18 cellular contexts compared by ENCODE assay signal in genomic region chr10:98141484-98142073, GRCh38. TPM values are rescaled to one million over a fixed set of nuclear protein-coding genes. Genes with fewer than 3 reads are reported as not detected.
DNase-seq lines count a peak whose midpoint lies in the region; ATAC-seq, FAIRE-seq and TF ChIP-seq lines count a peak whose summit lies in the region.
"Had no signal": no experiment of that assay in that cellular context is flagged by ENCODE, and none has a peak within 500 bp of the region (broad histone marks: within the 10 kb centered on the region; RNA-seq: fewer than 3 reads in every experiment).

No MANE protein-coding gene starts in this region.

- no peak for DNase-seq in activated CD4-positive, CD25-positive, alpha-beta regulatory T cell (lab: John Stamatoyannopoulos, UW)
- peak in 1 of 3 donors; percentile 13 for DNase-seq in CD4-positive, CD25-positive, alpha-beta regulatory T cell
- DNase-seq in NCI-H69 (lab: John Stamatoyannopoulos, UW) (peak; percentile 1), GM12878 (ENCODE audit: low read depth, low spot score) (no peak), hepatic stellate cell (ENCODE audit: low spot score) (no peak)
- DNase-seq: 8988T, foreskin keratinocyte, kidney glomerular epithelial cell, NCI-H1930, NCI-H446 treated with DMSO at 0.1 percent for 48 hours had no signal

- peak overlapping the region; percentile 29 for H3K4me3 ChIP-seq in CD4-positive, CD25-positive, alpha-beta regulatory T cell (ENCODE audit: low read depth, low read length)
- H3K4me3 ChIP-seq in GM12878, result no peak overlapping the region
- H3K4me3 ChIP-seq: thyroid gland had no signal

- H3K9ac ChIP-seq in GM12878 (ENCODE audit: control insufficient read depth, insufficient read depth, low read length), result no peak overlapping the region

- peak overlapping the region in 2 of 3 donors; percentile 44 to 85 for H3K27ac Mint-ChIP-seq in CD4-positive, CD25-positive, alpha-beta regulatory T cell

- peaks cover 0 to 4% (median 2%) of the 10 kb centered on the region in 7 donors for H3K9me3 Mint-ChIP-seq in CD4-positive, CD25-positive, alpha-beta regulatory T cell

- peaks cover 36 to 82% (median 63%) of the 10 kb centered on the region in 4 donors for H3K4me1 Mint-ChIP-seq in CD4-positive, CD25-positive, alpha-beta regulatory T cell

- peak overlapping the region; percentile 14 to 86 (median 56) for H3K4me3 Mint-ChIP-seq in CD4-positive, CD25-positive, alpha-beta regulatory T cell

- no peaks in the 10 kb centered on the region for H3K27me3 Mint-ChIP-seq in CD4-positive, CD25-positive, alpha-beta regulatory T cell

- peaks cover 37% of the 10 kb centered on the region for H3K4me1 ChIP-seq in CD4-positive, CD25-positive, alpha-beta regulatory T cell (ENCODE audit: control insufficient read depth, insufficient read depth, low read length, poor library complexity, severe bottlenecking)
- peaks cover 19% of the 10 kb centered on the region; the same call in 1 of the 2 replicates for H3K4me1 ChIP-seq in GM12878 (ENCODE audit: control insufficient read depth, insufficient read depth, low read length)
- H3K4me1 ChIP-seq: foreskin keratinocyte had no signal

- no peak for TF ChIP-seq RAD21 in GM12878 (IDR thresholded peaks at IDR 0.05; ENCODE audit: insufficient read depth, low read depth, low read length)

- no peak for TF ChIP-seq POLR2A in GM12878 (IDR thresholded peaks at IDR 0.05; ENCODE audit: low read depth, low read length)

- intact Hi-C loops in GM12878 (cut with micrococcal nuclease; ENCODE audit: unreplicated experiment), result no loop called here

- H3K27me3 ChIP-seq in CD4-positive, CD25-positive, alpha-beta regulatory T cell (ENCODE audit: control insufficient read depth, insufficient read depth, low read length), result no peaks in the 10 kb centered on the region
- no peaks in the 10 kb centered on the region for H3K27me3 ChIP-seq in GM12878 (replicated peaks in 1 of 2; ENCODE audit: control insufficient read depth in 2 of 2, insufficient read depth in 2 of 2, low read length in 1 of 2)
- H3K27me3 ChIP-seq: foreskin keratinocyte, thyroid gland had no signal

- POLR2A ChIA-PET in GM12878 (lab: Charles Lee), result interaction anchor here (0.9 kb wide), 1 partner anchor 9 kb away, joined by 3 read pairs; no protein-coding TSS in a partner anchor

- CTCF ChIA-PET in GM12878 (lab: Yijun Ruan, JAX), result interaction anchor here (0.9 to 2.8 kb wide), 6 partner anchors 7 to 130 kb away, joined by 3 to 11 read pairs (median 5); partner anchors contain the start of gene R3HCC1L

- peaks cover 6% of the 10 kb centered on the region for H4K20me1 ChIP-seq in GM12878 (ENCODE audit: control insufficient read depth, insufficient read depth)

- no peaks in the 10 kb centered on the region for H3K9me3 ChIP-seq in CD4-positive, CD25-positive, alpha-beta regulatory T cell (ENCODE audit: control insufficient read depth in 2 of 2, low read length in 2 of 2)
- H3K9me3 ChIP-seq in GM12878 (replicated peaks; ENCODE audit: control insufficient read depth, insufficient read depth, low read length), result no peaks in the 10 kb centered on the region; the same call in 1 of the 3 replicates
- H3K9me3 ChIP-seq: thyroid gland had no signal

- SMC1A ChIA-PET in GM12878 (lab: Charles Lee; ENCODE audit: uncharacterized antibody, unreplicated experiment), result interaction anchor here (0.5 to 2.5 kb wide), 5 partner anchors 14 to 102 kb away, joined by 3 to 10 read pairs (median 4); no protein-coding TSS in a partner anchor

- no peak overlapping the region for H2AFZ ChIP-seq in GM12878 (ENCODE audit: control insufficient read depth, low read depth, low read length)

- BruUV-seq in GM12878 (replicated peaks; lab: Mats Ljungman, UMichigan), result no TSS peak

- RAD21 ChIA-PET in GM12878 (lab: Charles Lee; ENCODE audit: unreplicated experiment), result interaction anchor here (0.9 to 1.7 kb wide), 5 partner anchors 8 to 262 kb away, joined by 3 to 4 read pairs (median 3); no protein-coding TSS in a partner anchor

- in situ Hi-C loops in GM12878 (cut with MboI), result no loop called here

- H3K79me2 ChIP-seq in GM12878 (ENCODE audit: control insufficient read depth, insufficient read depth, low read length), result peaks cover 49% of the 10 kb centered on the region

- TF ChIP-seq EP300 in GM12878 (IDR thresholded peaks at IDR 0.05; ENCODE audit: borderline replicate concordance in 1 of 2, control insufficient read depth in 1 of 2, low read depth in 2 of 2, low read length in 2 of 2), result no peak

- no peak for TF ChIP-seq CTCF in GM12878 (IDR thresholded peaks at IDR 0.05 in 2 of 3, conservative IDR thresholded peaks at IDR 0.05 in 1 of 3; ENCODE audit: control insufficient read depth in 2 of 3, extremely low read depth in 1 of 3, insufficient read depth in 1 of 3, low read depth in 3 of 3, low read length in 3 of 3)

- H3K4me2 ChIP-seq in GM12878 (ENCODE audit: control insufficient read depth, insufficient read depth), result no peak overlapping the region; the same call in 1 of the 2 replicates

- no peak for FAIRE-seq in GM12878 (lab: Jason Lieb, UNC)
- FAIRE-seq: bronchial epithelial cell, H1 had no signal

- ATAC-seq in activated CD4-positive, CD25-positive, alpha-beta regulatory T cell treated with anti-CD3 and anti-CD28 coated beads, Interleukin-2, amount 50 U/mL, for 24 hours, result peak; percentile 70 to 71
- ATAC-seq in CD4-positive, CD25-positive, alpha-beta regulatory T cell (ENCODE audit: low read depth in 2 of 2), result no peak
- peak; percentile 29 for ATAC-seq in GM12878
- ATAC-seq in HG03442 (IDR thresholded peaks at IDR 0.05; ENCODE audit: unreplicated experiment), result no peak
- ATAC-seq in HG03196 (IDR thresholded peaks at IDR 0.05; ENCODE audit: unreplicated experiment), result no peak
- ATAC-seq: foreskin keratinocyte, Right ventricle myocardium inferior had no signal

- H3K27ac ChIP-seq in CD4-positive, CD25-positive, alpha-beta regulatory T cell (ENCODE audit: insufficient read depth, low read length, poor library complexity, severe bottlenecking), result no peak overlapping the region
- H3K27ac ChIP-seq in GM12878 (ENCODE audit: control insufficient read depth, insufficient read depth), result no peak overlapping the region
- H3K27ac ChIP-seq: foreskin keratinocyte, thyroid gland, VCaP had no signal

- peaks cover 12% of the 10 kb centered on the region for H3K36me3 Mint-ChIP-seq in CD4-positive, CD25-positive, alpha-beta regulatory T cell

- peaks cover 4% of the 10 kb centered on the region for H3K36me3 ChIP-seq in CD4-positive, CD25-positive, alpha-beta regulatory T cell (ENCODE audit: control insufficient read depth, insufficient read depth, low read length)
- no peaks in the 10 kb centered on the region for H3K36me3 ChIP-seq in GM12878 (ENCODE audit: control insufficient read depth in 2 of 2, insufficient read depth in 2 of 2, low read length in 1 of 2)
- H3K36me3 ChIP-seq: thyroid gland had no signal

TF ChIP-seq in GM12878, 131 proteins besides CTCF, POLR2A, EP300 and RAD21 (continues in another document):
- no peak for TF ChIP-seq ELK1 (IDR thresholded peaks at IDR 0.05; ENCODE audit: low read depth, low read length)

RNA-seq across cellular contexts. Expression of gene R3HCC1L, which starts 7.1 kb away (rescaled TPM):
- 29.7 TPM for total RNA-seq in CD4-positive, CD25-positive, alpha-beta regulatory T cell
- 10 to 100 TPM; 10.4 to 17.5 (median 12.6) TPM for polyA plus RNA-seq in CD4-positive, CD25-positive, alpha-beta regulatory T cell
- total RNA-seq in GM12878 (2013; cell fraction: nucleolus; rRNA removed), result 59.1 and 61.5 TPM in 2 replicates
- total RNA-seq in GM12878 (2014; rRNA removed) (12.1 and 15.8 TPM in 2 replicates), GM12878 (2014; rRNA removed; fragmentation: Illumina TruSeq; extraction: Trizol) (19.7 and 20.3 TPM in 2 replicates), GM12878 (2021) (12.9 and 13.7 TPM in 2 replicates)
- 6.5 TPM for polyA plus RNA-seq in GM12878 (2011; ENCODE audit: low read depth)
- polyA plus RNA-seq in GM12878 (2011; rRNA removed) (16.2 and 19.5 TPM in 2 replicates), GM12878 (2014; fragmentation: Illumina TruSeq; extraction: Trizol) (19.4 and 27.7 TPM in 2 replicates), GM12878 (2014; fragmentation: Nextera tagmentation; extraction: Ambion mirVana) (10 to 100 TPM; 11.3 to 14.7 TPM), GM12878 (2014; rRNA removed) (12.4 and 13.8 TPM in 2 replicates), GM12878 (2016; fragmentation: Nextera tagmentation; extraction: Ambion mirVana) (10 to 100 TPM; 16.0 to 19.9 TPM)
- 9.3 and 9.4 TPM in 2 replicates for polyA plus RNA-seq in GM12878 (2011; cell fraction: cytosol; rRNA removed)
- polyA plus RNA-seq in GM12878 (2011; cell fraction: nucleus; rRNA removed), result 12.7 and 14.3 TPM in 2 replicates
- 9.5 and 12.9 TPM in 2 replicates for polyA plus RNA-seq in GM12878 (2012)
- polyA minus RNA-seq in GM12878 (2011; rRNA and poly(A)+ RNA removed), result 20.3 and 30.3 TPM in 2 replicates
- 5.5 and 8.2 TPM in 2 replicates for polyA minus RNA-seq in GM12878 (2011; cell fraction: cytosol; rRNA and poly(A)+ RNA removed)
- 25.0 and 29.6 TPM in 2 replicates for polyA minus RNA-seq in GM12878 (2011; cell fraction: nucleus; rRNA and poly(A)+ RNA removed)

Comparison
In these comparisons a context has a peak if more than half of its experiments do, and no peak if none do; other contexts are left out.
1. ATAC-seq: peak in activated CD4-positive, CD25-positive, alpha-beta regulatory T cell treated with anti-CD3 and anti-CD28 coated beads, Interleukin-2, amount 50 U/mL, for 24 hours (2 of 2) and GM12878 (single experiment); none in CD4-positive, CD25-positive, alpha-beta regulatory T cell (0 of 2), HG03442 (single experiment) and HG03196 (single experiment).